15 cellular contexts compared by ENCODE assay signal in genomic region chr12:23576372-23576771, GRCh38.
A peak's percentile ranks its signal among the peaks of the same experiment; 100 is the strongest.
DNase-seq lines count a peak whose midpoint lies in the region; ATAC-seq and FAIRE-seq lines count a peak whose summit lies in the region.
"Had no signal": no experiment of that assay in that cellular context is flagged by ENCODE, and none has a peak within 500 bp of the region (broad histone marks: within the 10 kb centered on the region; RNA-seq: fewer than 3 reads in every experiment).

No MANE protein-coding gene starts in this region.

- DNase-seq in GM18507 (ENCODE audit: extremely low spot score, insufficient read length, low read depth) (no peak), C1 segment of cervical spinal cord (lab: John Stamatoyannopoulos, UW) (no peak), SW480 (ENCODE audit: low spot score) (no peak)
- no peak for DNase-seq in activated naive CD4-positive, alpha-beta T cell (lab: John Stamatoyannopoulos, UW)
- DNase-seq in activated T-cell treated with anti-CD3 and anti-CD28 coated beads, Interleukin-2, amount 50 U/mL, for 48 hours = no peak
- DNase-seq: ACHN; activated CD4-positive, alpha-beta T cell treated with anti-CD3 and anti-CD28 coated beads for 1 hour; activated T-cell treated with anti-CD3 and anti-CD28 coated beads, Interleukin-2, amount 50 U/mL, for 1 hour; NCI-H2081; stimulated activated CD4-positive, alpha-beta T cell treated with anti-CD3 and anti-CD28 coated beads, Interleukin-15, amount 100 ng/mL, for 24 hours; stimulated activated CD8-positive, alpha-beta memory T cell treated with anti-CD3 and anti-CD28 coated beads, Interleukin-4, amount 100 ng/mL, for 48 hours had no signal

- peak; percentile 26 for FAIRE-seq in GM18507 (lab: Jason Lieb, UNC)
- FAIRE-seq: urothelium cell line had no signal

- peak; percentile 81 for ATAC-seq in GM19467 (IDR thresholded peaks at IDR 0.05; ENCODE audit: unreplicated experiment)
- peak; percentile 79 for ATAC-seq in HG02840 (IDR thresholded peaks at IDR 0.05; ENCODE audit: low FRiP score, unreplicated experiment)
- ATAC-seq in HG03439 (IDR thresholded peaks at IDR 0.05; ENCODE audit: unreplicated experiment) = peak; percentile 93
